Comparison of ENCODE assay signal across 19 cellular contexts in genomic region chr3:172687501-172687900, GRCh38. TPM values are rescaled to one million over a fixed set of nuclear protein-coding genes. Genes with fewer than 3 reads are reported as not detected.
DNase-seq lines count a peak whose midpoint lies in the region; ATAC-seq and TF ChIP-seq lines count a peak whose summit lies in the region.
"Had no signal": no experiment of that assay in that cellular context is flagged by ENCODE, and none has a peak within 500 bp of the region (broad histone marks: within the 10 kb centered on the region; RNA-seq: fewer than 3 reads in every experiment).

No MANE protein-coding gene starts in this region.

- H3K4me2 ChIP-seq in osteoblast (ENCODE audit: insufficient read depth, low read length): no peak overlapping the region

- peaks cover 82% of the 10 kb centered on the region for H3K79me2 ChIP-seq in osteoblast (ENCODE audit: insufficient read depth, low read length)

- TF ChIP-seq CTCF in osteoblast (IDR thresholded peaks at IDR 0.05; ENCODE audit: extremely low read depth, low read depth, low read length) (no peak), suprapubic skin (IDR thresholded peaks at IDR 0.05) (no peak)

- peaks cover 22% of the 10 kb centered on the region for H3K4me1 ChIP-seq in osteoblast (ENCODE audit: insufficient read depth, low read length)
- H3K4me1 ChIP-seq in suprapubic skin: peaks cover 18% of the 10 kb centered on the region
- H3K4me1 ChIP-seq in HAP-1: no peaks in the 10 kb centered on the region
- H3K4me1 ChIP-seq: BE2C had no signal

- no peak for TF ChIP-seq EP300 in suprapubic skin (IDR thresholded peaks at IDR 0.05)

- peaks cover 8% of the 10 kb centered on the region for H3K36me3 ChIP-seq in MG63
- H3K36me3 ChIP-seq in osteoblast (ENCODE audit: insufficient read depth, low read length): peaks cover 3% of the 10 kb centered on the region
- no peaks in the 10 kb centered on the region for H3K36me3 ChIP-seq in suprapubic skin
- H3K36me3 ChIP-seq in HAP-1 (replicated peaks): no peaks in the 10 kb centered on the region
- H3K36me3 ChIP-seq: BE2C, tibial nerve had no signal

- TF ChIP-seq POLR2A in suprapubic skin (IDR thresholded peaks at IDR 0.05): no peak

- DNase-seq in MG63: peak; percentile 34
- DNase-seq in NCI-H2196 (lab: John Stamatoyannopoulos, UW; ENCODE audit: unreplicated experiment): peak; percentile 62
- DNase-seq in cerebellar cortex (ENCODE audit: low spot score): peak; percentile 38
- peak; percentile 3 for DNase-seq in osteoblast (ENCODE audit: insufficient read length, low spot score, missing footprints)
- DNase-seq in mucosa of gallbladder (ENCODE audit: low spot score): no peak
- no peak for DNase-seq in suprapubic skin (ENCODE audit: low spot score in 2 of 2)
- DNase-seq in HAP-1 (ENCODE audit: low spot score in 2 of 2): no peak
- DNase-seq: activated CD8-positive, alpha-beta memory T cell treated with anti-CD3 and anti-CD28 coated beads, Interleukin-2, amount 10 ng/mL, durations not matched to agents 7 days and 5 days; BE2C; GF-D8; KBM-7; mesendoderm; NCI-H1105; stimulated activated naive B cell treated with anti-CD40 and anti-IgM and Interleukin-4, amounts not matched to agents 10 μg/mL and 1 μg/mL and 100 μg/mL, for 72 hours had no signal

- in situ Hi-C loops in HAP-1 (cut with MboI; ENCODE audit: low sequenced_read_pairs): no loop called here

- no peak overlapping the region for H3K4me3 ChIP-seq in MG63
- H3K4me3 ChIP-seq in osteoblast (ENCODE audit: insufficient read depth, low read length): no peak overlapping the region
- no peak overlapping the region for H3K4me3 ChIP-seq in suprapubic skin
- H3K4me3 ChIP-seq in HAP-1: no peak overlapping the region
- H3K4me3 ChIP-seq: GM12878, tibial nerve had no signal

- no peak for ATAC-seq in HG03520 (IDR thresholded peaks at IDR 0.05; ENCODE audit: unreplicated experiment)
- ATAC-seq: activated CD4-positive, CD25-positive, alpha-beta regulatory T cell treated with anti-CD3 and anti-CD28 coated beads, Interleukin-2, amount 50 U/mL, for 24 hours; activated CD8-positive, alpha-beta memory T cell treated with anti-CD3 and anti-CD28 coated beads, Interleukin-2, amount 10 ng/mL, durations not matched to agents 7 days and 5 days; GM12878; HCT116; stimulated activated naive B cell treated with anti-CD40 and anti-IgM and Interleukin-4, amounts not matched to agents 10 μg/mL and 1 μg/mL and 100 μg/mL, for 72 hours had no signal

- WGBS in suprapubic skin: 48% methylated on average over 3 of the region's 3 CpGs

- H3K9me3 ChIP-seq in MG63 (no peaks in the 10 kb centered on the region), osteoblast (ENCODE audit: low read depth, low read length) (no peaks in the 10 kb centered on the region), suprapubic skin (no peaks in the 10 kb centered on the region), HAP-1 (no peaks in the 10 kb centered on the region)
- H3K9me3 ChIP-seq: BE2C, tibial nerve had no signal

- H3K27me3 ChIP-seq in MG63: no peaks in the 10 kb centered on the region
- H3K27me3 ChIP-seq in osteoblast (ENCODE audit: insufficient read depth, low read length): no peaks in the 10 kb centered on the region
- H3K27me3 ChIP-seq in suprapubic skin: no peaks in the 10 kb centered on the region
- no peaks in the 10 kb centered on the region for H3K27me3 ChIP-seq in HAP-1 (ENCODE audit: low read depth)
- H3K27me3 ChIP-seq: BE2C, tibial nerve had no signal

- H4K20me1 ChIP-seq in osteoblast (ENCODE audit: insufficient read depth, low read length): no peaks in the 10 kb centered on the region

- H3K27ac ChIP-seq in osteoblast (ENCODE audit: low read depth, low read length): no peak overlapping the region
- H3K27ac ChIP-seq in suprapubic skin: no peak overlapping the region
- H3K27ac ChIP-seq: tibial nerve had no signal

- no peak overlapping the region for H2AFZ ChIP-seq in osteoblast (ENCODE audit: low read length)

RNA-seq across cellular contexts. Expression of gene NCEH1, which starts 23.4 kb away (rescaled TPM):
- 24.8 and 26.1 TPM in 2 replicates for total RNA-seq in MG63 (2014; rRNA removed; shearing (Covaris generic); ENCODE audit: low replicate concordance)
- total RNA-seq in osteoblast (9.7 and 10.9 TPM in 2 replicates), mucosa of gallbladder (15.1 TPM), suprapubic skin (1 to 10 TPM; 2.3 to 5.8 (median 4.2) TPM)

Comparison
In these comparisons a context has a peak if more than half of its experiments do, and no peak if none do; other contexts are left out.
1. DNase-seq: peak in MG63 (single experiment), NCI-H2196 (single experiment), cerebellar cortex (single experiment) and osteoblast (single experiment); none in mucosa of gallbladder (single experiment), suprapubic skin (0 of 2) and HAP-1 (0 of 2).